Comparison of ENCODE assay signal across 35 cellular contexts in genomic region chr2:63648632-63649031, GRCh38.
"Had no signal": no experiment of that assay in that cellular context is flagged by ENCODE, and none has a peak within 500 bp of the region (broad histone marks: within the 10 kb centered on the region; RNA-seq: fewer than 3 reads in every experiment).

No MANE protein-coding gene starts in this region.

- H3K4me1 Mint-ChIP-seq: activated B cell treated with CpG ODN at 0.5 μM for 24 hours; activated CD4-positive, alpha-beta T cell treated with anti-CD3 and anti-CD28 coated beads, Interleukin-2, amount 10 ng/mL, durations not matched to agents 24 days and 14 days; activated naive CD8-positive, alpha-beta T cell treated with anti-CD3 and anti-CD28 coated beads for 36 hours; activated T-helper 17 cell treated with anti-CD3 and anti-CD28 coated beads, Interleukin-2, amount 50 U/mL, for 72 hours; brain; central memory CD8-positive, alpha-beta T cell; T-cell; T-helper 17 cell had no signal

- H3K36me3 Mint-ChIP-seq: activated CD4-positive, alpha-beta memory T cell treated with anti-CD3 and anti-CD28 coated beads for 36 hours; activated naive CD8-positive, alpha-beta T cell treated with anti-CD3 and anti-CD28 coated beads for 36 hours; brain; T-cell had no signal

- H3K27ac ChIP-seq: ascending aorta, cardiac muscle cell, VCaP had no signal

- FAIRE-seq: bronchial epithelial cell, TTC549 had no signal

- H3K36me3 ChIP-seq: ascending aorta, cardiac muscle cell had no signal

- H3K9me3 ChIP-seq: ascending aorta had no signal

- ATAC-seq: activated CD8-positive, alpha-beta T cell treated with anti-CD3 and anti-CD28 coated beads for 36 hours; activated naive CD4-positive, alpha-beta T cell treated with anti-CD3 and anti-CD28 coated beads, Interleukin-2, amount 50 U/mL, for 72 hours; activated T-cell treated with anti-CD3 and anti-CD28 coated beads, Interleukin-2, amount 50 U/mL, for 4 hours; activated T-cell treated with anti-CD3 and anti-CD28 coated beads, Interleukin-2, amount 50 U/mL, for 72 hours; activated T-helper 17 cell treated with anti-CD3 and anti-CD28 coated beads, Interleukin-2, amount 50 U/mL, for 72 hours; T-cell; T-helper 17 cell had no signal

- H3K27me3 ChIP-seq: ascending aorta, cardiac muscle cell had no signal

- H3K27ac Mint-ChIP-seq: activated B cell treated with CpG ODN at 0.5 μM for 24 hours; activated CD4-positive, alpha-beta memory T cell treated with anti-CD3 and anti-CD28 coated beads for 36 hours; activated CD4-positive, alpha-beta T cell treated with anti-CD3 and anti-CD28 coated beads, Interleukin-2, amount 10 ng/mL, durations not matched to agents 24 days and 14 days; activated CD8-positive, alpha-beta T cell treated with anti-CD3 and anti-CD28 coated beads for 36 hours; activated naive CD4-positive, alpha-beta T cell treated with anti-CD3 and anti-CD28 coated beads for 36 hours; activated naive CD4-positive, alpha-beta T cell treated with anti-CD3 and anti-CD28 coated beads, Interleukin-2, amount 50 U/mL, for 72 hours; activated naive CD8-positive, alpha-beta T cell treated with anti-CD3 and anti-CD28 coated beads for 36 hours; activated T-cell treated with anti-CD3 and anti-CD28 coated beads, Interleukin-2, amount 50 U/mL, for 72 hours; activated T-helper 1 cell treated with anti-CD3 and anti-CD28 coated beads, Interleukin-12 subunit alpha, Interleukin-12 subunit beta, Interleukin-2, Interleukin-4 antibody, amounts not matched to agents 30 ng/mL and 10 ng/mL and 1 ng/mL, durations not matched to agents 14 hours and 24 hours and 36 hours; activated T-helper 17 cell treated with anti-CD3 and anti-CD28 coated beads, Interleukin-2, amount 50 U/mL, for 72 hours; brain; T-cell; T-helper 17 cell had no signal

- H3K4me3 Mint-ChIP-seq: activated B cell treated with CpG ODN at 0.5 μM for 24 hours; activated CD4-positive, alpha-beta memory T cell treated with anti-CD3 and anti-CD28 coated beads for 36 hours; activated CD4-positive, alpha-beta T cell treated with anti-CD3 and anti-CD28 coated beads, Interleukin-2, amount 10 ng/mL, durations not matched to agents 24 days and 14 days; activated CD8-positive, alpha-beta T cell treated with anti-CD3 and anti-CD28 coated beads for 36 hours; activated naive CD4-positive, alpha-beta T cell treated with anti-CD3 and anti-CD28 coated beads for 36 hours; activated naive CD8-positive, alpha-beta T cell treated with anti-CD3 and anti-CD28 coated beads for 36 hours; activated T-cell treated with anti-CD3 and anti-CD28 coated beads, Interleukin-2, amount 50 U/mL, for 4 hours; activated T-cell treated with anti-CD3 and anti-CD28 coated beads, Interleukin-2, amount 50 U/mL, for 72 hours; activated T-helper 1 cell treated with anti-CD3 and anti-CD28 coated beads, Interleukin-12 subunit alpha, Interleukin-12 subunit beta, Interleukin-2, Interleukin-4 antibody, amounts not matched to agents 30 ng/mL and 10 ng/mL and 1 ng/mL, durations not matched to agents 14 hours and 24 hours and 36 hours; activated T-helper 17 cell treated with anti-CD3 and anti-CD28 coated beads, Interleukin-2, amount 50 U/mL, for 72 hours; brain; central memory CD8-positive, alpha-beta T cell; T-cell; T-helper 17 cell had no signal

- DNase-seq: activated B cell treated with CpG ODN at 0.5 μM for 24 hours; activated CD4-positive, alpha-beta memory T cell treated with anti-CD3 and anti-CD28 coated beads for 36 hours; activated CD4-positive, alpha-beta T cell treated with anti-CD3 and anti-CD28 coated beads for 4 hours; activated CD4-positive, alpha-beta T cell treated with anti-CD3 and anti-CD28 coated beads, Interleukin-2, amount 10 ng/mL, durations not matched to agents 24 days and 14 days; activated CD4-positive, alpha-beta T cell treated with anti-CD3 and anti-CD28 coated beads, Interleukin-2, amount 50 U/mL, for 1 hour; activated CD4-positive, alpha-beta T cell treated with anti-CD3 and anti-CD28 coated beads, Interleukin-2, amount 50 U/mL, for 4 hours; activated CD4-positive, CD25-positive, alpha-beta regulatory T cell treated with anti-CD3 and anti-CD28 coated beads, Interleukin-2, amount 50 U/mL, for 72 hours; activated CD8-positive, alpha-beta memory T cell treated with anti-CD3 and anti-CD28 coated beads, Interleukin-2, amount 50 U/mL, for 4 hours; activated CD8-positive, alpha-beta T cell treated with anti-CD3 and anti-CD28 coated beads for 36 hours; activated effector memory CD4-positive, alpha-beta T cell treated with anti-CD3 and anti-CD28 coated beads, Interleukin-2, amount 50 U/mL, for 16 hours; activated gamma-delta T cell treated with Interleukin-2 at 50 U/mL for 16 hours; activated naive CD4-positive, alpha-beta T cell; activated naive CD4-positive, alpha-beta T cell treated with anti-CD3 and anti-CD28 coated beads for 36 hours; activated naive CD4-positive, alpha-beta T cell treated with anti-CD3 and anti-CD28 coated beads, Interleukin-2, amount 50 U/mL, for 16 hours; activated naive CD8-positive, alpha-beta T cell treated with anti-CD3 and anti-CD28 coated beads for 36 hours; activated T-cell treated with anti-CD3 and anti-CD28 coated beads for 4 hours; activated T-cell treated with anti-CD3 and anti-CD28 coated beads, Interleukin-2, amount 50 U/mL, for 1 hour; activated T-cell treated with anti-CD3 and anti-CD28 coated beads, Interleukin-2, amount 50 U/mL, for 4 hours; activated T-cell treated with anti-CD3 and anti-CD28 coated beads, Interleukin-2, amount 50 U/mL, for 72 hours; amygdala; anterior cingulate cortex; caudate nucleus; T-cell; T-helper 17 cell; T-helper 9 cell had no signal

- H3K27me3 Mint-ChIP-seq: activated naive CD8-positive, alpha-beta T cell treated with anti-CD3 and anti-CD28 coated beads for 36 hours had no signal

- H3K9me3 Mint-ChIP-seq: activated CD4-positive, alpha-beta memory T cell treated with anti-CD3 and anti-CD28 coated beads for 36 hours; activated CD8-positive, alpha-beta T cell treated with anti-CD3 and anti-CD28 coated beads for 36 hours; activated naive CD4-positive, alpha-beta T cell treated with anti-CD3 and anti-CD28 coated beads for 36 hours; activated naive CD8-positive, alpha-beta T cell treated with anti-CD3 and anti-CD28 coated beads for 36 hours; activated T-helper 1 cell treated with anti-CD3 and anti-CD28 coated beads, Interleukin-12 subunit alpha, Interleukin-12 subunit beta, Interleukin-2, Interleukin-4 antibody, amounts not matched to agents 30 ng/mL and 10 ng/mL and 1 ng/mL, durations not matched to agents 14 hours and 24 hours and 36 hours; central memory CD8-positive, alpha-beta T cell had no signal

- H3K4me1 ChIP-seq: ascending aorta had no signal

- H3K4me3 ChIP-seq: ascending aorta, cardiac muscle cell had no signal
